Comparison of ENCODE assay signal across 1 cellular context in genomic region chr2:231925303-231926179, GRCh38.
TF ChIP-seq lines count a peak whose summit lies in the region.

No MANE protein-coding gene starts in this region.

TF ChIP-seq in HEK293, 187 proteins besides CTCF, POLR2A, EP300 and RAD21 (continued from another document and continues in another):
- TF ChIP-seq ZBTB6 (tag by site-specific recombination; IDR thresholded peaks at IDR 0.05) (no peak), ZNF239 (tag by site-specific recombination; IDR thresholded peaks at IDR 0.05) (no peak), PRDM4 (tag by site-specific recombination; IDR thresholded peaks at IDR 0.05) (no peak), BCL11A (tag by site-specific recombination; IDR thresholded peaks at IDR 0.05; ENCODE audit: low read depth) (no peak), ZBTB1 (tag by site-specific recombination; IDR thresholded peaks at IDR 0.05) (no peak), ZBTB8A (tag by site-specific recombination; IDR thresholded peaks at IDR 0.05) (peak; percentile 86), ZNF610 (tag by site-specific recombination; IDR thresholded peaks at IDR 0.05; ENCODE audit: borderline replicate concordance) (no peak), GLIS2 (tag by site-specific recombination; IDR thresholded peaks at IDR 0.05) (peak; percentile 62; the same call in 1 of the 2 replicates), ZNF354C (tag by site-specific recombination; IDR thresholded peaks at IDR 0.05; ENCODE audit: borderline replicate concordance, low read depth) (no peak), MYNN (tag by site-specific recombination; IDR thresholded peaks at IDR 0.05; ENCODE audit: borderline replicate concordance) (no peak), OVOL3 (tag by site-specific recombination; IDR thresholded peaks at IDR 0.05) (no peak), PRDM6 (tag by site-specific recombination; IDR thresholded peaks at IDR 0.05) (no peak), KLF8 (tag by site-specific recombination; IDR thresholded peaks at IDR 0.05) (peak; percentile 86), ZSCAN18 (tag by site-specific recombination; IDR thresholded peaks at IDR 0.05) (no peak), ZNF157 (tag by site-specific recombination; IDR thresholded peaks at IDR 0.05) (no peak), HIC1 (tag by site-specific recombination; IDR thresholded peaks at IDR 0.05) (no peak), ZNF529 (tag by site-specific recombination; IDR thresholded peaks at IDR 0.05; ENCODE audit: insufficient replicate concordance) (no peak), ZNF830 (tag by site-specific recombination; IDR thresholded peaks at IDR 0.05; ENCODE audit: low read depth) (no peak), ZNF221 (tag by site-specific recombination; IDR thresholded peaks at IDR 0.05; ENCODE audit: borderline replicate concordance) (no peak), ZNF660 (tag by site-specific recombination; IDR thresholded peaks at IDR 0.05) (peak; percentile 70), KLF1 (tag by site-specific recombination; IDR thresholded peaks at IDR 0.05) (no peak), ZNF366 (tag by site-specific recombination; conservative IDR thresholded peaks at IDR 0.05) (no peak), IKZF3 (tag by site-specific recombination; IDR thresholded peaks at IDR 0.05) (no peak), ZNF501 (tag by site-specific recombination; IDR thresholded peaks at IDR 0.05) (no peak; the same call in 1 of the 2 replicates), ZNF324 (tag by site-specific recombination; IDR thresholded peaks at IDR 0.05) (no peak), PATZ1 (tag by site-specific recombination; IDR thresholded peaks at IDR 0.05) (peak; percentile 33), ZNF792 (tag by site-specific recombination; IDR thresholded peaks at IDR 0.05) (no peak), ZNF202 (tag by site-specific recombination; IDR thresholded peaks at IDR 0.05; ENCODE audit: borderline replicate concordance) (no peak), ZNF76 (tag by site-specific recombination; IDR thresholded peaks at IDR 0.05; ENCODE audit: borderline replicate concordance, low read depth) (no peak), ZNF311 (tag by site-specific recombination; IDR thresholded peaks at IDR 0.05; ENCODE audit: borderline replicate concordance) (no peak), YY1 (tag by site-specific recombination; IDR thresholded peaks at IDR 0.05) (peak; percentile 52; the same call in 1 of the 2 replicates), ZNF362 (tag by site-specific recombination; IDR thresholded peaks at IDR 0.05) (no peak), ZFHX2 (tag by site-specific recombination; conservative IDR thresholded peaks at IDR 0.05) (peak; percentile 92), ZNF561 (tag by site-specific recombination; IDR thresholded peaks at IDR 0.05; ENCODE audit: borderline replicate concordance) (no peak), ZNF2 (tag by site-specific recombination; IDR thresholded peaks at IDR 0.05) (no peak; the same call in 1 of the 2 replicates), ZNF521 (tag by site-specific recombination; IDR thresholded peaks at IDR 0.05) (no peak), FEZF1 (tag by site-specific recombination; IDR thresholded peaks at IDR 0.05) (no peak), ZNF274 (IDR thresholded peaks at IDR 0.05; ENCODE audit: low read length) (no peak), ZNF274 (tag by site-specific recombination; IDR thresholded peaks at IDR 0.05; ENCODE audit: borderline replicate concordance) (no peak), ZNF132 (tag by site-specific recombination; IDR thresholded peaks at IDR 0.05; ENCODE audit: borderline replicate concordance) (no peak), ZFP41 (tag by site-specific recombination; IDR thresholded peaks at IDR 0.05; ENCODE audit: borderline replicate concordance) (no peak), ZNF560 (tag by site-specific recombination; IDR thresholded peaks at IDR 0.05; ENCODE audit: borderline replicate concordance) (no peak), ZNF24 (tag by site-specific recombination; IDR thresholded peaks at IDR 0.05) (no peak), ZNF175 (tag by site-specific recombination; IDR thresholded peaks at IDR 0.05) (no peak), ZNF658 (tag by site-specific recombination; IDR thresholded peaks at IDR 0.05) (no peak)
- TF ChIP-seq, protein P1, sequence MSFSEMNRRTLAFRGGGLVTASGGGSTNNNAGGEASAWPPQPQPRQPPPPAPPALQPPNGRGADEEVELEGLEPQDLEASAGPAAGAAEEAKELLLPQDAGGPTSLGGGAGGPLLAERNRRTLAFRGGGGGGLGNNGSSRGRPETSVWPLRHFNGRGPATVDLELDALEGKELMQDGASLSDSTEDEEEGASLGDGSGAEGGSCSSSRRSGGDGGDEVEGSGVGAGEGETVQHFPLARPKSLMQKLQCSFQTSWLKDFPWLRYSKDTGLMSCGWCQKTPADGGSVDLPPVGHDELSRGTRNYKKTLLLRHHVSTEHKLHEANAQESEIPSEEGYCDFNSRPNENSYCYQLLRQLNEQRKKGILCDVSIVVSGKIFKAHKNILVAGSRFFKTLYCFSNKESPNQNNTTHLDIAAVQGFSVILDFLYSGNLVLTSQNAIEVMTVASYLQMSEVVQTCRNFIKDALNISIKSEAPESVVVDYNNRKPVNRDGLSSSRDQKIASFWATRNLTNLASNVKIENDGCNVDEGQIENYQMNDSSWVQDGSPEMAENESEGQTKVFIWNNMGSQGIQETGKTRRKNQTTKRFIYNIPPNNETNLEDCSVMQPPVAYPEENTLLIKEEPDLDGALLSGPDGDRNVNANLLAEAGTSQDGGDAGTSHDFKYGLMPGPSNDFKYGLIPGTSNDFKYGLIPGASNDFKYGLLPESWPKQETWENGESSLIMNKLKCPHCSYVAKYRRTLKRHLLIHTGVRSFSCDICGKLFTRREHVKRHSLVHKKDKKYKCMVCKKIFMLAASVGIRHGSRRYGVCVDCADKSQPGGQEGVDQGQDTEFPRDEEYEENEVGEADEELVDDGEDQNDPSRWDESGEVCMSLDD (tag by site-specific recombination; IDR thresholded peaks at IDR 0.05), result no peak
- TF ChIP-seq, protein P2, sequence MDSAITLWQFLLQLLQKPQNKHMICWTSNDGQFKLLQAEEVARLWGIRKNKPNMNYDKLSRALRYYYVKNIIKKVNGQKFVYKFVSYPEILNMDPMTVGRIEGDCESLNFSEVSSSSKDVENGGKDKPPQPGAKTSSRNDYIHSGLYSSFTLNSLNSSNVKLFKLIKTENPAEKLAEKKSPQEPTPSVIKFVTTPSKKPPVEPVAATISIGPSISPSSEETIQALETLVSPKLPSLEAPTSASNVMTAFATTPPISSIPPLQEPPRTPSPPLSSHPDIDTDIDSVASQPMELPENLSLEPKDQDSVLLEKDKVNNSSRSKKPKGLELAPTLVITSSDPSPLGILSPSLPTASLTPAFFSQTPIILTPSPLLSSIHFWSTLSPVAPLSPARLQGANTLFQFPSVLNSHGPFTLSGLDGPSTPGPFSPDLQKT (IDR thresholded peaks at IDR 0.05; ENCODE audit: borderline replicate concordance, low read depth, low read length), result no peak
- TF ChIP-seq, protein P3, sequence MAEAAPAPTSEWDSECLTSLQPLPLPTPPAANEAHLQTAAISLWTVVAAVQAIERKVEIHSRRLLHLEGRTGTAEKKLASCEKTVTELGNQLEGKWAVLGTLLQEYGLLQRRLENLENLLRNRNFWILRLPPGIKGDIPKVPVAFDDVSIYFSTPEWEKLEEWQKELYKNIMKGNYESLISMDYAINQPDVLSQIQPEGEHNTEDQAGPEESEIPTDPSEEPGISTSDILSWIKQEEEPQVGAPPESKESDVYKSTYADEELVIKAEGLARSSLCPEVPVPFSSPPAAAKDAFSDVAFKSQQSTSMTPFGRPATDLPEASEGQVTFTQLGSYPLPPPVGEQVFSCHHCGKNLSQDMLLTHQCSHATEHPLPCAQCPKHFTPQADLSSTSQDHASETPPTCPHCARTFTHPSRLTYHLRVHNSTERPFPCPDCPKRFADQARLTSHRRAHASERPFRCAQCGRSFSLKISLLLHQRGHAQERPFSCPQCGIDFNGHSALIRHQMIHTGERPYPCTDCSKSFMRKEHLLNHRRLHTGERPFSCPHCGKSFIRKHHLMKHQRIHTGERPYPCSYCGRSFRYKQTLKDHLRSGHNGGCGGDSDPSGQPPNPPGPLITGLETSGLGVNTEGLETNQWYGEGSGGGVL (tag by site-specific recombination; IDR thresholded peaks at IDR 0.05), result no peak
